ENCODE assay signal across 6 cellular contexts in genomic region chr16:33771211-33771610, GRCh38.
DNase-seq lines count a peak whose midpoint lies in the region; TF ChIP-seq lines count a peak whose summit lies in the region.
"Not testable (repeated sequence)": the region's sequence is repeated elsewhere in the genome, so short reads cannot be mapped to it uniquely, and the experiment has no call there.

No MANE protein-coding gene starts in this region.

- not testable (repeated sequence) for H3K4me1 ChIP-seq in SK-N-SH (ENCODE audit: control insufficient read depth in 1 of 2, insufficient read depth in 2 of 2, low read depth in 1 of 2, low read length in 1 of 2); osteoblast (ENCODE audit: insufficient read depth, low read length); spleen

- H3K9me3 ChIP-seq in SK-N-SH; osteoblast (ENCODE audit: low read depth, low read length): not testable (repeated sequence)
- H3K9me3 ChIP-seq in spleen = peaks cover 0 to 19% (median 0%) of the 10 kb centered on the region in 8 donors

- DNase-seq in D341Med (ENCODE audit: low spot score) (peak; percentile 0), SK-N-SH (peak; percentile 0), cardiac septum (ENCODE audit: low spot score) (peak; percentile 22), islet precursor cell (peak; percentile 20), osteoblast (ENCODE audit: insufficient read length, low spot score, missing footprints) (peak; percentile 25), spleen (peak; percentile 52)

- H3K79me2 ChIP-seq in SK-N-SH (ENCODE audit: insufficient read depth); osteoblast (ENCODE audit: insufficient read depth, low read length): not testable (repeated sequence)

- H3K27ac ChIP-seq in SK-N-SH (ENCODE audit: low read depth in 2 of 2, low read length in 1 of 2); osteoblast (ENCODE audit: low read depth, low read length); spleen: not testable (repeated sequence)

- H4K20me1 ChIP-seq in SK-N-SH (ENCODE audit: insufficient read depth); osteoblast (ENCODE audit: insufficient read depth, low read length): not testable (repeated sequence)

- not testable (repeated sequence) for H3K9ac ChIP-seq in SK-N-SH

- H3K4me3 ChIP-seq in SK-N-SH (ENCODE audit: low read depth in 2 of 2, low read length in 1 of 2); osteoblast (ENCODE audit: insufficient read depth, low read length); spleen: not testable (repeated sequence)

- TF ChIP-seq POLR2A in spleen (IDR thresholded peaks at IDR 0.05) = not testable (repeated sequence)

- not testable (repeated sequence) for H2AFZ ChIP-seq in SK-N-SH (ENCODE audit: low read depth); osteoblast (ENCODE audit: low read length)

- not testable (repeated sequence) for TF ChIP-seq EP300 in SK-N-SH (IDR thresholded peaks at IDR 0.05; ENCODE audit: borderline replicate concordance in 1 of 2, low read depth in 1 of 2, low read length in 1 of 2)

- not testable (repeated sequence) for H3K9me2 ChIP-seq in SK-N-SH

- CTCF ChIA-PET in SK-N-SH (lab: Yijun Ruan, JAX) = not testable (repeated sequence)

- not testable (repeated sequence) for H3F3A ChIP-seq in SK-N-SH (replicated peaks; ENCODE audit: insufficient read depth)

- POLR2A ChIA-PET in SK-N-SH (lab: Yijun Ruan, JAX) = not testable (repeated sequence)

- not testable (repeated sequence) for H3K36me3 ChIP-seq in SK-N-SH (replicated peaks in 1 of 2; ENCODE audit: control insufficient read depth in 1 of 2, insufficient read depth in 2 of 2, low read length in 1 of 2); osteoblast (ENCODE audit: insufficient read depth, low read length); spleen

- intact Hi-C loops in cardiac septum (cut with DNase I); spleen (cut with DNase I; ENCODE audit: low total_unique reads): not testable (repeated sequence)

- H3K4me2 ChIP-seq in SK-N-SH; osteoblast (ENCODE audit: insufficient read depth, low read length): not testable (repeated sequence)

- TF ChIP-seq CTCF in SK-N-SH (IDR thresholded peaks at IDR 0.05); osteoblast (IDR thresholded peaks at IDR 0.05; ENCODE audit: extremely low read depth, low read depth, low read length); spleen (IDR thresholded peaks at IDR 0.05 in 8 of 11, conservative IDR thresholded peaks at IDR 0.05 in 3 of 11): not testable (repeated sequence)

- 13% methylated on average over 3 of the region's 22 CpGs for WGBS in SK-N-SH (ENCODE audit: low lambda C conversion rate)
- WGBS in spleen, 5 donors = 73 to 79% (median 75%) methylated on average over 10 to 19 of the region's 22 CpGs; no CpG with 5 or more reads in 1 of the 5 donors

- TF ChIP-seq RAD21 in SK-N-SH (IDR thresholded peaks at IDR 0.05; ENCODE audit: low read length) = not testable (repeated sequence)

- not testable (repeated sequence) for H3K27me3 ChIP-seq in SK-N-SH (ENCODE audit: insufficient read depth); osteoblast (ENCODE audit: insufficient read depth, low read length); spleen (replicated peaks in 1 of 7)

Comparison
In these comparisons a context has a peak if more than half of its experiments do, and no peak if none do; other contexts are left out.
1. DNase-seq: peak in every context shown above with its lines; median percentile 52 in spleen; 25 in osteoblast; 22 in cardiac septum; 20 in islet precursor cell; 0 in D341Med; 0 in SK-N-SH.